8 cellular contexts compared by ENCODE assay signal in the genomic region with DNA sequence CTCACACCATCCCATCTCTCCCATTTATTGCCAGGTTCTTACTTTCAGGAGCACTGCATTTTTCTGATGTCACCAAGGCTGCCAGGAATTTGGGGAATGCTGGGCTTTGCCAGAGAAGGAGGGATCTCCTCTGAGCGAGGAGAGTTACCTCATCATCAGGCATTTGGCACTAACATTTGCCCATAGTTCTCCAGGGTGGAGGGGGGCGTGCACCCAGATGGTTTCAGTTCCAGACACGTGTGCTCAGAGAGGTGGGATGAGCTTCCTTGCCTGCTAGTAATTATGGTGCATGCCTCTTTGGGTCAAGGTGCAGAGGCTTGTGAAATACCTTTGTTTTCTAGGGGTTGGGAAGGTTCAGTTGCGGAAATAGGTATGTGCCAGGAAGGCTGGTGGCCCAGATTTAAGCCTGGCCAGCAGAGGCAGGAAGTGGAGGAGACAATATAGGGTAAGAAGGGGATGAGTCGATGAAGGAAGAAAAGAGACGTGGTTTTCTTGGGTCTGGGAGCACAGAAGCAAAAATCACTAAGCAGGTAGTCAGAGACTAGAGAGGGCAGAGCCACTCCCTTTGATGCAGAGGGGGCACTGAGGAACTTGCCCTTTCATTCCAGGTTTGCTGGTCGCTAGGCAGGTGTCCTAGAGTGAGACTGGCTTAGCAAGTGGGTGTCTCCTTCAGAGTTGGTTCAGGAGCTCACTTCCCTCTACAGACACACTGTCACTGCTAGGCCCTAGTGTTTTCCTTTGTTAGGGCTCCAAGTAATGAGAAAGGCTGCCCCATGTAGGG. TPM values are rescaled to one million over a fixed set of nuclear protein-coding genes. Genes with fewer than 3 reads are reported as not detected.
DNase-seq lines count a peak whose midpoint lies in the region; ATAC-seq and TF ChIP-seq lines count a peak whose summit lies in the region.

No MANE protein-coding gene starts in this region.

- ATAC-seq in activated CD4-positive, alpha-beta T cell treated with anti-CD3 and anti-CD28 coated beads for 36 hours, result no peak
- no peak for ATAC-seq in GM21360 (IDR thresholded peaks at IDR 0.05; ENCODE audit: unreplicated experiment)

- H3K27ac Mint-ChIP-seq in activated CD4-positive, alpha-beta T cell treated with anti-CD3 and anti-CD28 coated beads for 36 hours, result no peak overlapping the region
- peak overlapping the region in 2 of 8 donors; percentile 43 to 52 for H3K27ac Mint-ChIP-seq in CD8-positive, alpha-beta memory T cell

- H3K9me3 ChIP-seq in CD8-positive, alpha-beta memory T cell (ENCODE audit: low read length), result no peaks in the 10 kb centered on the region

- H3K4me3 Mint-ChIP-seq in activated CD4-positive, alpha-beta T cell treated with anti-CD3 and anti-CD28 coated beads for 36 hours, result no peak overlapping the region
- no peak overlapping the region for H3K4me3 Mint-ChIP-seq in CD8-positive, alpha-beta memory T cell

- peak; percentile 33 for DNase-seq in CD1c-positive myeloid dendritic cell (ENCODE audit: extremely low spot score)
- DNase-seq in NCI-H446 (lab: John Stamatoyannopoulos, UW), result peak; percentile 34 to 81
- DNase-seq in epithelial cell of esophagus (ENCODE audit: low read depth), result peak; percentile 96
- peak; percentile 85 for DNase-seq in myocyte (ENCODE audit: low read depth)
- no peak for DNase-seq in activated CD4-positive, alpha-beta T cell treated with anti-CD3 and anti-CD28 coated beads for 36 hours
- DNase-seq in activated naive CD4-positive, alpha-beta T cell treated with Interleukin-2 at 50 U/mL for 16 hours, result no peak
- DNase-seq in CD8-positive, alpha-beta memory T cell, result no peak

- peaks cover 6% of the 10 kb centered on the region for H3K4me1 Mint-ChIP-seq in activated CD4-positive, alpha-beta T cell treated with anti-CD3 and anti-CD28 coated beads for 36 hours
- H3K4me1 Mint-ChIP-seq in CD8-positive, alpha-beta memory T cell, result peaks cover 0 to 3% (median 3%) of the 10 kb centered on the region in 3 donors

- H3K27me3 ChIP-seq in CD8-positive, alpha-beta memory T cell (ENCODE audit: insufficient read depth, low read length, poor library complexity, severe bottlenecking), result no peaks in the 10 kb centered on the region

- CTCF ChIA-PET in activated CD4-positive, alpha-beta T cell treated with anti-CD3 and anti-CD28 coated beads for 36 hours (lab: Charles Lee), result no interaction called here
- CTCF ChIA-PET in CD8-positive, alpha-beta memory T cell (lab: Charles Lee), result no interaction called here

- H3K4me3 ChIP-seq in epithelial cell of esophagus (ENCODE audit: low read length), result no peak overlapping the region
- H3K4me3 ChIP-seq in CD8-positive, alpha-beta memory T cell (ENCODE audit: low read length), result no peak overlapping the region

- POLR2A ChIA-PET in activated CD4-positive, alpha-beta T cell treated with anti-CD3 and anti-CD28 coated beads for 36 hours (lab: Charles Lee), result no interaction called here
- POLR2A ChIA-PET in CD8-positive, alpha-beta memory T cell (lab: Charles Lee), result no interaction called here

- no peaks in the 10 kb centered on the region for H3K36me3 Mint-ChIP-seq in activated CD4-positive, alpha-beta T cell treated with anti-CD3 and anti-CD28 coated beads for 36 hours (ENCODE audit: low read depth)
- peaks cover 0 to 5% (median 0%) of the 10 kb centered on the region in 3 donors for H3K36me3 Mint-ChIP-seq in CD8-positive, alpha-beta memory T cell

- intact Hi-C loops in activated CD4-positive, alpha-beta T cell treated with anti-CD3 and anti-CD28 coated beads for 36 hours (cut with DNase I, micrococcal nuclease), result no loop called here

- H3K27me3 Mint-ChIP-seq in activated CD4-positive, alpha-beta T cell treated with anti-CD3 and anti-CD28 coated beads for 36 hours, result no peaks in the 10 kb centered on the region
- H3K27me3 Mint-ChIP-seq in CD8-positive, alpha-beta memory T cell, result peaks cover 0 to 6% of the 10 kb centered on the region in 2 donors

- no peaks in the 10 kb centered on the region for H3K4me1 ChIP-seq in CD8-positive, alpha-beta memory T cell (ENCODE audit: insufficient read depth, low read length)

- no peaks in the 10 kb centered on the region for H3K36me3 ChIP-seq in CD8-positive, alpha-beta memory T cell (ENCODE audit: insufficient read depth, low read length)

- no peak overlapping the region for H3K27ac ChIP-seq in CD8-positive, alpha-beta memory T cell (ENCODE audit: low read depth, low read length)

- no peak for TF ChIP-seq CTCF in epithelial cell of esophagus (IDR thresholded peaks at IDR 0.05; ENCODE audit: insufficient read depth, low read depth, low read length, missing control alignments)

- H3K9me3 Mint-ChIP-seq in activated CD4-positive, alpha-beta T cell treated with anti-CD3 and anti-CD28 coated beads for 36 hours (ENCODE audit: low read depth), result no peaks in the 10 kb centered on the region
- H3K9me3 Mint-ChIP-seq in CD8-positive, alpha-beta memory T cell, result no peaks in the 10 kb centered on the region

RNA-seq across cellular contexts. Expression of a gene that starts 7.2 kb away (rescaled TPM):
- 31.4 and 45.5 TPM in 2 replicates for total RNA-seq in myocyte
- polyA plus RNA-seq in myocyte (2012), result 48.0 TPM
- 1 to 10 TPM; 3.2 TPM for total RNA-seq in activated CD4-positive, alpha-beta T cell treated with anti-CD3 and anti-CD28 coated beads for 36 hours
- 1 to 10 TPM; 2.0 to 2.3 TPM for total RNA-seq in CD8-positive, alpha-beta memory T cell
- 1.8 TPM for polyA plus RNA-seq in CD8-positive, alpha-beta memory T cell

RNA-seq across cellular contexts. Expression of a gene that starts 36.1 kb away (rescaled TPM):
- total RNA-seq in myocyte, result 0.21 TPM in 1 of 2 replicates, not detected in the other
- polyA plus RNA-seq in myocyte (2012), result 0.48 TPM
- total RNA-seq in activated CD4-positive, alpha-beta T cell treated with anti-CD3 and anti-CD28 coated beads for 36 hours, result 1 to 10 TPM in 1 of 2 experiments, under 1 TPM in 1; 0.67 to 1.4 TPM
- total RNA-seq in CD8-positive, alpha-beta memory T cell, result 1 to 10 TPM; 1.1 to 1.6 TPM
- polyA plus RNA-seq in CD8-positive, alpha-beta memory T cell, result 0.36 TPM

Comparison
In these comparisons a context has a peak if more than half of its experiments do, and no peak if none do; other contexts are left out.
1. DNase-seq: peak in CD1c-positive myeloid dendritic cell (single experiment), NCI-H446 (2 of 2), epithelial cell of esophagus (single experiment) and myocyte (single experiment); none in activated CD4-positive, alpha-beta T cell treated with anti-CD3 and anti-CD28 coated beads for 36 hours (single experiment), activated naive CD4-positive, alpha-beta T cell treated with Interleukin-2 at 50 U/mL for 16 hours (single experiment) and CD8-positive, alpha-beta memory T cell (0 of 5).